18 cellular contexts compared by ENCODE assay signal in genomic region chr21:38848187-38848609, GRCh38. TPM values are rescaled to one million over a fixed set of nuclear protein-coding genes. Genes with fewer than 3 reads are reported as not detected.
A peak's percentile ranks its signal among the peaks of the same experiment; 100 is the strongest.
DNase-seq lines count a peak whose midpoint lies in the region; ATAC-seq and TF ChIP-seq lines count a peak whose summit lies in the region.
"Had no signal": no experiment of that assay in that cellular context is flagged by ENCODE, and none has a peak within 500 bp of the region (broad histone marks: within the 10 kb centered on the region; RNA-seq: fewer than 3 reads in every experiment).

No MANE protein-coding gene starts in this region.

- no peak for TF ChIP-seq CTCF in fibroblast of villous mesenchyme (IDR thresholded peaks at IDR 0.05; ENCODE audit: insufficient read depth, low read depth, low read length)
- no peak for TF ChIP-seq CTCF in mesothelial cell of epicardium (IDR thresholded peaks at IDR 0.05; ENCODE audit: unreplicated experiment)

- peak; percentile 76 for ATAC-seq in SK-N-SH treated with all-trans-retinoic acid at 6 μM for 48 hours
- ATAC-seq: A549 had no signal

- H3K9me3 Mint-ChIP-seq in mesothelial cell of epicardium: peaks cover 8% of the 10 kb centered on the region
- H3K9me3 Mint-ChIP-seq: activated naive CD4-positive, alpha-beta T cell treated with anti-CD3 and anti-CD28 coated beads, Interleukin-2, amount 10 ng/mL, durations not matched to agents 7 days and 5 days; CD4-positive, CD25-positive, alpha-beta regulatory T cell; neural crest cell had no signal

- peak overlapping the region; percentile 61 for H3K27ac Mint-ChIP-seq in mesothelial cell of epicardium
- H3K27ac Mint-ChIP-seq: activated naive CD4-positive, alpha-beta T cell treated with anti-CD3 and anti-CD28 coated beads, Interleukin-2, amount 10 ng/mL, durations not matched to agents 7 days and 5 days; CD4-positive, CD25-positive, alpha-beta regulatory T cell had no signal

- H3K27me3 Mint-ChIP-seq in mesothelial cell of epicardium (ENCODE audit: low read depth): no peaks in the 10 kb centered on the region

- DNase-seq in AG08395 (ENCODE audit: low spot score) (peak; percentile 20), fibroblast of villous mesenchyme (ENCODE audit: low read depth) (peak; percentile 96), mesothelial cell of epicardium (ENCODE audit: low spot score in 2 of 2, unreplicated experiment in 2 of 2) (no peak), AML-193 (lab: John Stamatoyannopoulos, UW) (no peak), NCI-H526 treated with DMSO at 0.1 percent for 48 hours (lab: John Stamatoyannopoulos, UW) (no peak), mesenteric fat pad (ENCODE audit: low spot score) (no peak)
- no peak for DNase-seq in stimulated activated CD4-positive, alpha-beta T cell treated with anti-CD3 and anti-CD28 coated beads, Interleukin-12 subunit alpha, Interleukin-12 subunit beta, amount 100 ng/mL, for 4 hours
- DNase-seq: activated CD4-positive, alpha-beta T cell treated with anti-CD3 and anti-CD28 coated beads, Interleukin-2, amount 50 U/mL, for 1 hour; activated naive CD4-positive, alpha-beta T cell treated with anti-CD3 and anti-CD28 coated beads, Interleukin-2, amount 10 ng/mL, durations not matched to agents 7 days and 5 days; activated T-cell treated with anti-CD3 and anti-CD28 coated beads for 4 hours; CD4-positive, CD25-positive, alpha-beta regulatory T cell; head of caudate nucleus; NCI-H2029; stimulated activated naive CD4-positive, alpha-beta T cell treated with Interleukin-2 at 50 U/mL for 16 hours; upper lobe of left lung had no signal

- no peak overlapping the region for H3K4me3 ChIP-seq in fibroblast of villous mesenchyme (ENCODE audit: low read depth, low read length)
- H3K4me3 ChIP-seq: A549, upper lobe of left lung had no signal

- H3K4me3 Mint-ChIP-seq in mesothelial cell of epicardium: no peak overlapping the region
- H3K4me3 Mint-ChIP-seq: activated naive CD4-positive, alpha-beta T cell treated with anti-CD3 and anti-CD28 coated beads, Interleukin-2, amount 10 ng/mL, durations not matched to agents 7 days and 5 days; CD4-positive, CD25-positive, alpha-beta regulatory T cell; neural crest cell had no signal

- no peaks in the 10 kb centered on the region for H3K36me3 Mint-ChIP-seq in mesothelial cell of epicardium
- H3K36me3 Mint-ChIP-seq: activated naive CD4-positive, alpha-beta T cell treated with anti-CD3 and anti-CD28 coated beads, Interleukin-2, amount 10 ng/mL, durations not matched to agents 7 days and 5 days; CD4-positive, CD25-positive, alpha-beta regulatory T cell had no signal

- peaks cover 22% of the 10 kb centered on the region for H3K4me1 Mint-ChIP-seq in mesothelial cell of epicardium
- H3K4me1 Mint-ChIP-seq: activated naive CD4-positive, alpha-beta T cell treated with anti-CD3 and anti-CD28 coated beads, Interleukin-2, amount 10 ng/mL, durations not matched to agents 7 days and 5 days; CD4-positive, CD25-positive, alpha-beta regulatory T cell had no signal

TF ChIP-seq in SK-N-SH treated with all-trans-retinoic acid at 6 μM for 48 hours, 23 proteins besides CTCF, POLR2A, EP300 and RAD21:
- no peak for TF ChIP-seq ESRRG (CRISPR knock-in tag; IDR thresholded peaks at IDR 0.05)
- TF ChIP-seq ZFP30 (CRISPR knock-in tag; IDR thresholded peaks at IDR 0.05): no peak
- no peak for TF ChIP-seq OSR1 (CRISPR knock-in tag; IDR thresholded peaks at IDR 0.05)
- no peak for TF ChIP-seq SNAI2 (CRISPR knock-in tag; IDR thresholded peaks at IDR 0.05)
- no peak for TF ChIP-seq ARNTL (CRISPR knock-in tag; IDR thresholded peaks at IDR 0.05; ENCODE audit: borderline replicate concordance, low read depth)
- TF ChIP-seq ZC3H10 (CRISPR knock-in tag; IDR thresholded peaks at IDR 0.05): no peak
- TF ChIP-seq CSRNP3 (CRISPR knock-in tag; IDR thresholded peaks at IDR 0.05): no peak
- no peak for TF ChIP-seq TSHZ2 (CRISPR knock-in tag; IDR thresholded peaks at IDR 0.05)
- TF ChIP-seq CSDC2 (CRISPR knock-in tag; IDR thresholded peaks at IDR 0.05): no peak
- no peak for TF ChIP-seq PATZ1 (CRISPR knock-in tag; IDR thresholded peaks at IDR 0.05; ENCODE audit: borderline replicate concordance)
- TF ChIP-seq ZNF70 (CRISPR knock-in tag; IDR thresholded peaks at IDR 0.05): no peak
- TF ChIP-seq GLIS3 (CRISPR knock-in tag; IDR thresholded peaks at IDR 0.05): no peak
- TF ChIP-seq BACH2 (CRISPR knock-in tag; IDR thresholded peaks at IDR 0.05; ENCODE audit: borderline replicate concordance): no peak
- no peak for TF ChIP-seq ZNF565 (CRISPR knock-in tag; conservative IDR thresholded peaks at IDR 0.05; ENCODE audit: low read depth)

RNA-seq across cellular contexts. Expression of gene ETS2, which starts 42.5 kb away (rescaled TPM):
- total RNA-seq in fibroblast of villous mesenchyme: 36.7 and 45.8 TPM in 2 replicates
- 29.6 to 32.5 TPM (median 30.5 TPM) in 3 replicates for total RNA-seq in mesothelial cell of epicardium
- 110 TPM for total RNA-seq in mesenteric fat pad

Comparison
In these comparisons a context has a peak if more than half of its experiments do, and no peak if none do; other contexts are left out.
1. DNase-seq: peak in AG08395 (single experiment) and fibroblast of villous mesenchyme (single experiment); none in mesothelial cell of epicardium (0 of 2), stimulated activated CD4-positive, alpha-beta T cell treated with anti-CD3 and anti-CD28 coated beads, Interleukin-12 subunit alpha, Interleukin-12 subunit beta, amount 100 ng/mL, for 4 hours (single experiment), AML-193 (0 of 2), NCI-H526 treated with DMSO at 0.1 percent for 48 hours (single experiment) and mesenteric fat pad (single experiment).